In genomic region chr6:27867941-27868705, GRCh38 we compare ENCODE assay signal across 8 cellular contexts. TPM values are rescaled to one million over a fixed set of nuclear protein-coding genes. Genes with fewer than 3 reads are reported as not detected.
DNase-seq lines count a peak whose midpoint lies in the region; FAIRE-seq and TF ChIP-seq lines count a peak whose summit lies in the region.

No MANE protein-coding gene starts in this region.

- H3K9me3 Mint-ChIP-seq in progenitor cell of endocrine pancreas (ENCODE audit: low read depth) = peaks cover 11% of the 10 kb centered on the region

- peaks cover 10% of the 10 kb centered on the region for H3K36me3 Mint-ChIP-seq in progenitor cell of endocrine pancreas (ENCODE audit: insufficient read depth)

- peak overlapping the region; percentile 98 for H3K27ac Mint-ChIP-seq in progenitor cell of endocrine pancreas

- DNase-seq in SKM-1 (lab: John Stamatoyannopoulos, UW; ENCODE audit: unreplicated experiment) (peak; percentile 21), SKM-1 treated with dmso at 0.1 percent for 144 hours (lab: John Stamatoyannopoulos, UW; ENCODE audit: unreplicated experiment) (no peak), NCI-H526 treated with DMSO at 0.1 percent for 48 hours (lab: John Stamatoyannopoulos, UW) (peak; percentile 44), cerebellar cortex (ENCODE audit: low spot score) (peak; percentile 26), progenitor cell of endocrine pancreas (ENCODE audit: low spot score, unreplicated experiment) (no peak), NCI-H2196 treated with DMSO at 0.1 percent for 48 hours (lab: John Stamatoyannopoulos, UW; ENCODE audit: unreplicated experiment) (no peak), cerebellar nuclear complex (lab: John Stamatoyannopoulos, UW) (no peak), urothelium cell line (ENCODE audit: low spot score) (no peak)

- peak overlapping the region; percentile 82 for H3K4me3 Mint-ChIP-seq in progenitor cell of endocrine pancreas (ENCODE audit: low read depth)

- FAIRE-seq in urothelium cell line (lab: Jason Lieb, UNC) = no peak

- no peak for TF ChIP-seq CTCF in progenitor cell of endocrine pancreas (IDR thresholded peaks at IDR 0.05; ENCODE audit: unreplicated experiment)

- peaks cover 31% of the 10 kb centered on the region for H3K4me1 Mint-ChIP-seq in progenitor cell of endocrine pancreas (ENCODE audit: low read depth)

- no peaks in the 10 kb centered on the region for H3K27me3 Mint-ChIP-seq in progenitor cell of endocrine pancreas

RNA-seq across cellular contexts. Expression of gene OR2B2, which starts 44.1 kb away (rescaled TPM):
- not detected in 2 replicates for total RNA-seq in progenitor cell of endocrine pancreas

Comparison
In these comparisons a context has a peak if more than half of its experiments do, and no peak if none do; other contexts are left out.
1. DNase-seq: peak in SKM-1 (single experiment), NCI-H526 treated with DMSO at 0.1 percent for 48 hours (single experiment) and cerebellar cortex (single experiment); none in SKM-1 treated with dmso at 0.1 percent for 144 hours (single experiment), progenitor cell of endocrine pancreas (single experiment), NCI-H2196 treated with DMSO at 0.1 percent for 48 hours (single experiment), cerebellar nuclear complex (0 of 2) and urothelium cell line (single experiment).